In genomic region chr3:194606163-194606562, GRCh38 we compare ENCODE assay signal across 3 cellular contexts.
"Had no signal": no experiment of that assay in that cellular context is flagged by ENCODE, and none has a peak within 500 bp of the region (broad histone marks: within the 10 kb centered on the region; RNA-seq: fewer than 3 reads in every experiment).

No MANE protein-coding gene starts in this region.

- H3K4me3 ChIP-seq: GM12878 had no signal

- ATAC-seq: GM12878 had no signal

- DNase-seq: GDM1, GF-D8 had no signal
